Comparison of ENCODE assay signal across 20 cellular contexts in genomic region chr3:119613201-119613600, GRCh38. TPM values are rescaled to one million over a fixed set of nuclear protein-coding genes. Genes with fewer than 3 reads are reported as not detected.
DNase-seq lines count a peak whose midpoint lies in the region; ATAC-seq and TF ChIP-seq lines count a peak whose summit lies in the region.
"Had no signal": no experiment of that assay in that cellular context is flagged by ENCODE, and none has a peak within 500 bp of the region (broad histone marks: within the 10 kb centered on the region; RNA-seq: fewer than 3 reads in every experiment).

No MANE protein-coding gene starts in this region.

- TF ChIP-seq POLR2A in erythroblast (IDR thresholded peaks at IDR 0.05; ENCODE audit: low read length) = no peak

- no peak overlapping the region for H2BK12ac ChIP-seq in mesenchymal stem cell (ENCODE audit: low read length in 2 of 2)

- no peak overlapping the region for H3K23ac ChIP-seq in mesenchymal stem cell (ENCODE audit: low read length in 2 of 2)

- DNase-seq in mesenchymal stem cell (no peak), Ammon's horn (ENCODE audit: low spot score) (no peak), NCI-H187 treated with DMSO at 0.1 percent for 48 hours (lab: John Stamatoyannopoulos, UW) (no peak), erythroblast (lab: John Stamatoyannopoulos, UW) (no peak), NCI-H2171 (lab: John Stamatoyannopoulos, UW) (no peak)
- DNase-seq: Calu3; CD4-positive, alpha-beta memory T cell; DMS79; HCEC 1CT; KG1; NCI-H1436 treated with DMSO at 0.1 percent for 48 hours; NCI-H2081 treated with DMSO at 0.1 percent for 48 hours; NCI-H510A treated with DMSO at 0.1 percent for 48 hours; NCI-H82; SW 1271 had no signal

- 100% methylated on average over 1 of the region's 1 CpG for WGBS in mesenchymal stem cell

- ATAC-seq in GM18520 (IDR thresholded peaks at IDR 0.05; ENCODE audit: unreplicated experiment) = peak; percentile 70
- ATAC-seq in HG02610 (IDR thresholded peaks at IDR 0.05; ENCODE audit: unreplicated experiment) = peak; percentile 85
- peak; percentile 51 for ATAC-seq in HG03280 (IDR thresholded peaks at IDR 0.05; ENCODE audit: unreplicated experiment)

- H2AK5ac ChIP-seq in mesenchymal stem cell (ENCODE audit: low read length, severe bottlenecking) = no peak overlapping the region

- H3K27ac ChIP-seq in mesenchymal stem cell (ENCODE audit: low read length, poor library complexity, severe bottlenecking) = no peak overlapping the region
- H3K27ac ChIP-seq: 22Rv1 had no signal

- H3K4ac ChIP-seq in mesenchymal stem cell (ENCODE audit: low read depth in 1 of 2, low read length in 2 of 2) = no peak overlapping the region

- H3K18ac ChIP-seq in mesenchymal stem cell (ENCODE audit: low read depth in 1 of 2, low read length in 2 of 2) = no peak overlapping the region

- no peak overlapping the region for H3K9ac ChIP-seq in mesenchymal stem cell (ENCODE audit: low read length)

- no peaks in the 10 kb centered on the region for H3K27me3 ChIP-seq in mesenchymal stem cell (ENCODE audit: control insufficient read depth in 1 of 2, insufficient read depth in 1 of 2, low read length in 2 of 2)

- no peaks in the 10 kb centered on the region for H3K79me1 ChIP-seq in mesenchymal stem cell (replicated peaks; ENCODE audit: low read length, poor library complexity, severe bottlenecking)

- no peak overlapping the region for H2BK5ac ChIP-seq in mesenchymal stem cell (ENCODE audit: low read depth, low read length, poor library complexity, severe bottlenecking)

- no peak overlapping the region for H3K4me3 ChIP-seq in mesenchymal stem cell (ENCODE audit: insufficient read depth in 1 of 2, low read depth in 1 of 2, low read length in 2 of 2)

- no peak overlapping the region for H4K91ac ChIP-seq in mesenchymal stem cell (ENCODE audit: low read length)

- no peak overlapping the region for H2BK15ac ChIP-seq in mesenchymal stem cell (ENCODE audit: low read depth, poor library complexity, severe bottlenecking)

- no peak overlapping the region for H3K4me2 ChIP-seq in mesenchymal stem cell (ENCODE audit: low read length, poor library complexity, severe bottlenecking)

- H3K9me3 ChIP-seq in mesenchymal stem cell (ENCODE audit: control insufficient read depth, low read length) = no peaks in the 10 kb centered on the region

- peaks cover 0 to 2% of the 10 kb centered on the region in 2 experiments for H3K36me3 ChIP-seq in mesenchymal stem cell (ENCODE audit: control insufficient read depth in 1 of 2, insufficient read depth in 2 of 2, low read depth in 1 of 2, low read length in 2 of 2)

- H2AFZ ChIP-seq in mesenchymal stem cell (ENCODE audit: low read depth, low read length) = no peak overlapping the region

- H3K14ac ChIP-seq in mesenchymal stem cell (ENCODE audit: low read length in 2 of 2) = no peak overlapping the region

- H4K8ac ChIP-seq in mesenchymal stem cell (ENCODE audit: low read length) = peak overlapping the region; percentile 41

- H2BK120ac ChIP-seq in mesenchymal stem cell (ENCODE audit: low read depth, low read length) = no peak overlapping the region

- H3K4me1 ChIP-seq in mesenchymal stem cell (ENCODE audit: control insufficient read depth, insufficient read depth, low read depth, low read length) = no peaks in the 10 kb centered on the region

RNA-seq across cellular contexts. Expression of gene PLA1A, which starts 15.5 kb away (rescaled TPM):
- polyA plus RNA-seq in mesenchymal stem cell (2013, experiment 1 of 2) = 0.10 TPM
- 0.12 TPM for polyA plus RNA-seq in mesenchymal stem cell (2013, experiment 2 of 2)
- polyA plus RNA-seq: BJ; CD4-positive, alpha-beta memory T cell had no signal

RNA-seq across cellular contexts. Expression of gene ADPRH, which starts 33.9 kb away (rescaled TPM):
- 1.3 TPM for polyA plus RNA-seq in mesenchymal stem cell (2013, experiment 1 of 2)
- polyA plus RNA-seq in mesenchymal stem cell (2013, experiment 2 of 2) = 1.5 TPM

RNA-seq across cellular contexts. Expression of gene POPDC2, which starts 47.2 kb away (rescaled TPM):
- 0.40 TPM for polyA plus RNA-seq in mesenchymal stem cell (2013, experiment 1 of 2)
- 0.45 TPM for polyA plus RNA-seq in mesenchymal stem cell (2013, experiment 2 of 2)

RNA-seq across cellular contexts. Expression of gene CD80, which starts 53.8 kb away (rescaled TPM):
- polyA plus RNA-seq in mesenchymal stem cell (2013, experiment 1 of 2) = not detected
- polyA plus RNA-seq in mesenchymal stem cell (2013, experiment 2 of 2) = 0.01 TPM
- polyA plus RNA-seq: BJ had no signal
